In the genomic region with DNA sequence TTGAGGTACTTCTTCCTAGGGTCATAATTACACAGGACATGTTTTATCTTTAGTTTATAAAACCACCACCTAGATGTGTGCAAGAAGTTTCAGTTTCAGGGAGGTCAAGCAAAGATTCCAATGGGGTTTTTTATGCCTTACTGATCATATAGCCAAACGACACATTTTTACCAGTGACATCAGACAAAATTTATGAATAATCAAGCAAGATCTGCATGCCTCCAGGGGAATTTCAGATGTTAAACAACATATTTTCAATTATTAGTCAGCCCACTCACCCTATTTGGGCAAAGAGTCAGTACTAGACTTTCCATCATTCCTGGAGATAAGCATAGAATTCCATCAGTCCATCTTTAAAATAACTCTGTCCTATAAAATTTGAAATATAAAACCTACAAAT, we compare ENCODE assay signal across 19 cellular contexts.
"Had no signal": no experiment of that assay in that cellular context is flagged by ENCODE, and none has a peak within 500 bp of the region (broad histone marks: within the 10 kb centered on the region; RNA-seq: fewer than 3 reads in every experiment).

No MANE protein-coding gene starts in this region.

- H3K27ac ChIP-seq: gastroesophageal sphincter, pancreas, thyroid gland, uterus had no signal

- ATAC-seq: activated T-cell treated with anti-CD3 and anti-CD28 coated beads, Interleukin-2, amount 50 U/mL, for 72 hours; gastroesophageal sphincter; mucosa of descending colon; naive thymus-derived CD8-positive, alpha-beta T cell; pancreas; sciatic nerve; T-helper 17 cell; WTC11 had no signal

- H3K4me3 Mint-ChIP-seq: activated CD4-positive, alpha-beta T cell treated with anti-CD3 and anti-CD28 coated beads, Interleukin-2, amount 10 ng/mL, durations not matched to agents 7 days and 5 days; activated naive CD8-positive, alpha-beta T cell; activated T-cell treated with anti-CD3 and anti-CD28 coated beads, Interleukin-2, amount 50 U/mL, for 72 hours; dendritic cell treated with granulocyte-macrophage colony-stimulating factor and Interleukin-4, amounts not matched to agents 40 ng/mL and 50 ng/mL, for 4 days; naive thymus-derived CD8-positive, alpha-beta T cell; T-helper 17 cell; WTC11 had no signal

- H3K27me3 ChIP-seq: gastroesophageal sphincter, pancreas, thyroid gland, uterus had no signal

- H3K4me3 ChIP-seq: gastroesophageal sphincter, mucosa of descending colon, pancreas, thyroid gland, uterus had no signal

- H3K4me1 ChIP-seq: gastroesophageal sphincter, pancreas, thyroid gland, uterus had no signal

- DNase-seq: activated CD4-positive, alpha-beta T cell treated with anti-CD3 and anti-CD28 coated beads, Interleukin-2, amount 10 ng/mL, durations not matched to agents 7 days and 5 days; activated CD8-positive, alpha-beta memory T cell treated with anti-CD3 and anti-CD28 coated beads, Interleukin-2, amount 50 U/mL, for 48 hours; activated gamma-delta T cell treated with Interleukin-2 at 50 U/mL for 16 hours; activated T-cell treated with anti-CD3 and anti-CD28 coated beads, Interleukin-2, amount 50 U/mL, for 72 hours; effector memory CD4-positive, alpha-beta T cell; islet precursor cell; mammary epithelial cell; mucosa of descending colon; naive thymus-derived CD8-positive, alpha-beta T cell; pancreas; stimulated activated CD4-positive, alpha-beta T cell treated with anti-CD3 and anti-CD28 coated beads, Interleukin-1b, Interleukin-23, amount 100 ng/mL, for 48 hours; T-helper 17 cell; thyroid gland; uterus had no signal

- H3K27ac Mint-ChIP-seq: activated CD4-positive, alpha-beta T cell treated with anti-CD3 and anti-CD28 coated beads, Interleukin-2, amount 10 ng/mL, durations not matched to agents 7 days and 5 days; activated naive CD8-positive, alpha-beta T cell; activated T-cell treated with anti-CD3 and anti-CD28 coated beads, Interleukin-2, amount 50 U/mL, for 72 hours; dendritic cell treated with granulocyte-macrophage colony-stimulating factor and Interleukin-4, amounts not matched to agents 40 ng/mL and 50 ng/mL, for 4 days; naive thymus-derived CD8-positive, alpha-beta T cell; T-helper 17 cell; WTC11 had no signal

- H3K36me3 ChIP-seq: gastroesophageal sphincter, pancreas, thyroid gland, uterus had no signal

- H3K27me3 Mint-ChIP-seq: activated CD4-positive, alpha-beta T cell treated with anti-CD3 and anti-CD28 coated beads, Interleukin-2, amount 10 ng/mL, durations not matched to agents 7 days and 5 days; activated naive CD8-positive, alpha-beta T cell; dendritic cell treated with granulocyte-macrophage colony-stimulating factor and Interleukin-4, amounts not matched to agents 40 ng/mL and 50 ng/mL, for 4 days; naive thymus-derived CD8-positive, alpha-beta T cell; T-helper 17 cell had no signal

- H3K9me3 Mint-ChIP-seq: activated CD4-positive, alpha-beta T cell treated with anti-CD3 and anti-CD28 coated beads, Interleukin-2, amount 10 ng/mL, durations not matched to agents 7 days and 5 days had no signal

- H3K4me1 Mint-ChIP-seq: activated CD4-positive, alpha-beta T cell treated with anti-CD3 and anti-CD28 coated beads, Interleukin-2, amount 10 ng/mL, durations not matched to agents 7 days and 5 days; naive thymus-derived CD8-positive, alpha-beta T cell; T-helper 17 cell had no signal

- H3K36me3 Mint-ChIP-seq: activated naive CD8-positive, alpha-beta T cell; naive thymus-derived CD8-positive, alpha-beta T cell had no signal

- H3K9me3 ChIP-seq: gastroesophageal sphincter, mucosa of descending colon, pancreas, thyroid gland, uterus had no signal
